Comparison of ENCODE assay signal across 12 cellular contexts in genomic region chr18:47260138-47260923, GRCh38. TPM values are rescaled to one million over a fixed set of nuclear protein-coding genes. Genes with fewer than 3 reads are reported as not detected.
DNase-seq lines count a peak whose midpoint lies in the region; ATAC-seq, FAIRE-seq and TF ChIP-seq lines count a peak whose summit lies in the region.
"Had no signal": no experiment of that assay in that cellular context is flagged by ENCODE, and none has a peak within 500 bp of the region (broad histone marks: within the 10 kb centered on the region; RNA-seq: fewer than 3 reads in every experiment).

No MANE protein-coding gene starts in this region.

- H3K79me2 ChIP-seq in fibroblast of lung (ENCODE audit: control insufficient read depth, insufficient read depth, low read length), result no peaks in the 10 kb centered on the region

- CTCF ChIA-PET in RWPE1 (lab: Yijun Ruan, JAX), result no interaction called here

- no peak for FAIRE-seq in pancreas (lab: Jason Lieb, UNC)

- intact Hi-C loops in pancreas (cut with DNase I), result no loop called here

- no peaks in the 10 kb centered on the region for H3K9me3 ChIP-seq in fibroblast of lung (ENCODE audit: control insufficient read depth, insufficient read depth, low read depth, low read length)
- H3K9me3 ChIP-seq in pancreas, result no peaks in the 10 kb centered on the region

- H3K4me1 ChIP-seq in fibroblast of lung (ENCODE audit: control insufficient read depth, extremely low read depth, insufficient read depth, low read length) (no peaks in the 10 kb centered on the region), pancreas (no peaks in the 10 kb centered on the region)

- POLR2A ChIA-PET in RWPE1 (lab: Yijun Ruan, JAX; ENCODE audit: low non-redundant PET), result no interaction called here

- no peaks in the 10 kb centered on the region for H3K36me3 ChIP-seq in fibroblast of lung (ENCODE audit: control insufficient read depth, insufficient read depth, low read length)
- H3K36me3 ChIP-seq in pancreas, result no peaks in the 10 kb centered on the region

- H3K27me3 ChIP-seq in fibroblast of lung (ENCODE audit: control insufficient read depth, insufficient read depth, low read length) (peaks cover 22% of the 10 kb centered on the region), pancreas (peaks cover 0 to 41% (median 12%) of the 10 kb centered on the region in 4 donors)

- no peak overlapping the region for H2AFZ ChIP-seq in fibroblast of lung (ENCODE audit: low read length)

- H3K27ac ChIP-seq in RWPE1 (no peak overlapping the region), fibroblast of lung (ENCODE audit: insufficient read depth, low read length) (no peak overlapping the region), pancreas (no peak overlapping the region)
- H3K27ac ChIP-seq: skin epidermis had no signal

- WGBS in pancreas, 2 donors, result 6 to 8% methylated on average over 36 of the region's 36 CpGs

- H4K20me1 ChIP-seq in fibroblast of lung (ENCODE audit: control insufficient read depth, extremely low read depth, insufficient read depth, low read length), result no peaks in the 10 kb centered on the region

- H3K4me3 ChIP-seq in fibroblast of lung (replicated peaks in 1 of 4; ENCODE audit: control extremely low read depth in 1 of 4, insufficient read depth in 1 of 4, low read depth in 3 of 4, low read length in 4 of 4) (no peak overlapping the region), pancreas (no peak overlapping the region)
- H3K4me3 ChIP-seq: skin epidermis had no signal

- no peak overlapping the region for H3K4me2 ChIP-seq in fibroblast of lung (ENCODE audit: extremely low read depth, insufficient read depth, low read length)

- peak; percentile 56 to 94 (median 66) for ATAC-seq in pancreas

- no peak for TF ChIP-seq CTCF in RWPE1 (conservative IDR thresholded peaks at IDR 0.05; ENCODE audit: low read depth)
- TF ChIP-seq CTCF in fibroblast of lung (conservative IDR thresholded peaks at IDR 0.05 in 1 of 2, IDR thresholded peaks at IDR 0.05 in 1 of 2; ENCODE audit: low read depth in 1 of 2, low read length in 2 of 2), result no peak
- no peak for TF ChIP-seq CTCF in pancreas (IDR thresholded peaks at IDR 0.05)

- DNase-seq in DMS53 (lab: John Stamatoyannopoulos, UW), result peak; percentile 58
- DNase-seq in DMS53 treated with DMSO at 0.1 percent for 48 hours (lab: John Stamatoyannopoulos, UW; ENCODE audit: unreplicated experiment), result no peak
- peak; percentile 38 for DNase-seq in RWPE1 (ENCODE audit: low spot score)
- DNase-seq in fibroblast of lung (ENCODE audit: low read depth in 2 of 2), result peak; percentile 26 to 44
- DNase-seq in pancreas, result peak; percentile 28 to 84 (median 58)
- no peak for DNase-seq in NCI-H226
- DNase-seq in activated gamma-delta T cell treated with Interleukin-2 at 50 U/mL for 16 hours, result no peak
- DNase-seq in SKM-1 (lab: John Stamatoyannopoulos, UW; ENCODE audit: unreplicated experiment), result no peak
- DNase-seq: activated CD4-positive, CD25-positive, alpha-beta regulatory T cell had no signal

- no peak overlapping the region for H3K9ac ChIP-seq in fibroblast of lung (ENCODE audit: insufficient read depth, low read length)

RNA-seq across cellular contexts. Expression of gene SKOR2, which starts 8.9 kb away (rescaled TPM):
- total RNA-seq in fibroblast of lung (not detected in 2 replicates), pancreas (not detected)
- polyA plus RNA-seq in fibroblast of lung (not detected in 2 replicates), pancreas (not detected)
- not detected in 2 replicates for polyA plus RNA-seq in fibroblast of lung (2012)
- polyA minus RNA-seq in fibroblast of lung (ENCODE audit: low replicate concordance), result not detected in 2 replicates
- total RNA-seq: epithelial cell of proximal tubule, HT-29 had no signal

Comparison
In these comparisons a context has a peak if more than half of its experiments do, and no peak if none do; other contexts are left out.
1. DNase-seq: peak in DMS53 (single experiment), RWPE1 (single experiment), fibroblast of lung (2 of 2) and pancreas (6 of 6); none in DMS53 treated with DMSO at 0.1 percent for 48 hours (single experiment), NCI-H226 (single experiment), activated gamma-delta T cell treated with Interleukin-2 at 50 U/mL for 16 hours (single experiment) and SKM-1 (single experiment).